Comparison of ENCODE assay signal across 16 cellular contexts in the genomic region with DNA sequence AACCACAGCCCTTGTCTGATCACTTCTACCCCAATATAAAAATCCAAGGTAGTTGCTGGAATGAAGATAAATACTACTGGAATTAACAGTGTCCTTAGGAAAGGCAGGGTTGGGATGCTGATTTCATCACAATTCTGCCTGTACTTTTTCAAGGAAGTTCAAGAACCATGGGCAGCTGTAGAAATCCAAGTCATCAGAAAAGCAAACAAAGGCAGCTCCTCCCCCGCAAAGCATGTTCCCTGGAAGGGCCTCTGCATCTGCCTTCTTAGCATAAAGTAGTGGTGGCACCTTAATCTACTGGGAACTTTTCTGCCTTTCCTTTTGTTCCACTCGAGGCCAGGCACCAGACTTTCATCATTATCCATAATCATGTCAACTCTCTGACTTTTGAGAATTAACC. TPM values are rescaled to one million over a fixed set of nuclear protein-coding genes. Genes with fewer than 3 reads are reported as not detected.
"Had no signal": no experiment of that assay in that cellular context is flagged by ENCODE, and none has a peak within 500 bp of the region (broad histone marks: within the 10 kb centered on the region; RNA-seq: fewer than 3 reads in every experiment).

No MANE protein-coding gene starts in this region.

- H3K36me3 Mint-ChIP-seq: activated naive CD8-positive, alpha-beta T cell treated with anti-CD3 and anti-CD28 coated beads, Interleukin-2, amount 10 ng/mL, durations not matched to agents 7 days and 5 days; naive thymus-derived CD4-positive, alpha-beta T cell; stimulated activated memory B cell treated with anti-CD40 and anti-IgM and Interleukin-4, amounts not matched to agents 10 μg/mL and 1 μg/mL and 100 μg/mL, for 72 hours had no signal

- H3K27me3 Mint-ChIP-seq: activated naive CD8-positive, alpha-beta T cell treated with anti-CD3 and anti-CD28 coated beads, Interleukin-2, amount 10 ng/mL, durations not matched to agents 7 days and 5 days had no signal

- H3K4me3 ChIP-seq: body of pancreas, pancreas, right lobe of liver, thoracic aorta had no signal

- H3K4me1 Mint-ChIP-seq: activated naive CD8-positive, alpha-beta T cell treated with anti-CD3 and anti-CD28 coated beads, Interleukin-2, amount 10 ng/mL, durations not matched to agents 7 days and 5 days; naive thymus-derived CD4-positive, alpha-beta T cell; stimulated activated memory B cell treated with anti-CD40 and anti-IgM and Interleukin-4, amounts not matched to agents 10 μg/mL and 1 μg/mL and 100 μg/mL, for 72 hours had no signal

- H3K27ac Mint-ChIP-seq: activated naive CD8-positive, alpha-beta T cell treated with anti-CD3 and anti-CD28 coated beads, Interleukin-2, amount 10 ng/mL, durations not matched to agents 7 days and 5 days; naive thymus-derived CD4-positive, alpha-beta T cell; stimulated activated memory B cell treated with anti-CD40 and anti-IgM and Interleukin-4, amounts not matched to agents 10 μg/mL and 1 μg/mL and 100 μg/mL, for 72 hours had no signal

- DNase-seq: activated CD4-positive, alpha-beta T cell treated with anti-CD3 and anti-CD28 coated beads, Interleukin-2, amount 50 U/mL, for 4 hours; activated naive CD8-positive, alpha-beta T cell treated with anti-CD3 and anti-CD28 coated beads, Interleukin-2, amount 10 ng/mL, durations not matched to agents 7 days and 5 days; central memory CD4-positive, alpha-beta T cell; erythroblast; kidney glomerular epithelial cell; mesenchymal stem cell; naive thymus-derived CD4-positive, alpha-beta T cell; pancreas; right lobe of liver; small intestine; stimulated activated CD4-positive, alpha-beta T cell treated with anti-CD3 and anti-CD28 coated beads, Interleukin-4, amount 100 ng/mL, for 4 hours; T-helper 2 cell had no signal

- H3K9me3 Mint-ChIP-seq: activated naive CD8-positive, alpha-beta T cell treated with anti-CD3 and anti-CD28 coated beads, Interleukin-2, amount 10 ng/mL, durations not matched to agents 7 days and 5 days had no signal

- ATAC-seq: body of pancreas; naive thymus-derived CD4-positive, alpha-beta T cell; pancreas; right lobe of liver; stimulated activated memory B cell treated with anti-CD40 and anti-IgM and Interleukin-4, amounts not matched to agents 10 μg/mL and 1 μg/mL and 100 μg/mL, for 72 hours had no signal

- H3K4me3 Mint-ChIP-seq: activated naive CD8-positive, alpha-beta T cell treated with anti-CD3 and anti-CD28 coated beads, Interleukin-2, amount 10 ng/mL, durations not matched to agents 7 days and 5 days; naive thymus-derived CD4-positive, alpha-beta T cell; stimulated activated memory B cell treated with anti-CD40 and anti-IgM and Interleukin-4, amounts not matched to agents 10 μg/mL and 1 μg/mL and 100 μg/mL, for 72 hours had no signal

RNA-seq across cellular contexts. Expression of a gene that starts 54.4 kb away (rescaled TPM):
- total RNA-seq: activated CD8-positive, alpha-beta memory T cell treated with anti-CD3 and anti-CD28 coated beads for 36 hours; activated naive CD8-positive, alpha-beta T cell treated with anti-CD3 and anti-CD28 coated beads, Interleukin-2, amount 10 ng/mL, durations not matched to agents 7 days and 5 days; naive thymus-derived CD4-positive, alpha-beta T cell; right lobe of liver had no signal
